ENCODE assay signal across 3 cellular contexts in genomic region chr12:115240251-115240650, GRCh38.
TF ChIP-seq lines count a peak whose summit lies in the region.

No MANE protein-coding gene starts in this region.

TF ChIP-seq in A549, 52 proteins besides CTCF, POLR2A, EP300 and RAD21:
- TF ChIP-seq GATA3 (IDR thresholded peaks at IDR 0.05; ENCODE audit: borderline replicate concordance) (no peak), ESRRA (IDR thresholded peaks at IDR 0.05; ENCODE audit: borderline replicate concordance, low read length) (no peak), MAFK (IDR thresholded peaks at IDR 0.05; ENCODE audit: partially characterized antibody) (peak; percentile 89)

TF ChIP-seq in IMR-90, 13 proteins besides CTCF, POLR2A, EP300 and RAD21:
- TF ChIP-seq CEBPB (IDR thresholded peaks at IDR 0.05; ENCODE audit: low read depth, low read length) (no peak), MAFK (IDR thresholded peaks at IDR 0.05; ENCODE audit: low read depth, low read length) (peak; percentile 88), USF2 (IDR thresholded peaks at IDR 0.05; ENCODE audit: low read depth, low read length) (no peak)

TF ChIP-seq in H1, 55 proteins besides CTCF, POLR2A, EP300 and RAD21:
- 0 out of 2 replicates have a peak, but pooled peaks have one; percentile 13 for TF ChIP-seq MAFK (IDR thresholded peaks at IDR 0.05; ENCODE audit: low read depth, low read length)
- no peak for TF ChIP-seq RNF2 (IDR thresholded peaks at IDR 0.05; ENCODE audit: borderline replicate concordance, low read depth, low read length, missing control alignments, poor library complexity, severe bottlenecking)
